ENCODE assay signal across 21 cellular contexts in the genomic region with DNA sequence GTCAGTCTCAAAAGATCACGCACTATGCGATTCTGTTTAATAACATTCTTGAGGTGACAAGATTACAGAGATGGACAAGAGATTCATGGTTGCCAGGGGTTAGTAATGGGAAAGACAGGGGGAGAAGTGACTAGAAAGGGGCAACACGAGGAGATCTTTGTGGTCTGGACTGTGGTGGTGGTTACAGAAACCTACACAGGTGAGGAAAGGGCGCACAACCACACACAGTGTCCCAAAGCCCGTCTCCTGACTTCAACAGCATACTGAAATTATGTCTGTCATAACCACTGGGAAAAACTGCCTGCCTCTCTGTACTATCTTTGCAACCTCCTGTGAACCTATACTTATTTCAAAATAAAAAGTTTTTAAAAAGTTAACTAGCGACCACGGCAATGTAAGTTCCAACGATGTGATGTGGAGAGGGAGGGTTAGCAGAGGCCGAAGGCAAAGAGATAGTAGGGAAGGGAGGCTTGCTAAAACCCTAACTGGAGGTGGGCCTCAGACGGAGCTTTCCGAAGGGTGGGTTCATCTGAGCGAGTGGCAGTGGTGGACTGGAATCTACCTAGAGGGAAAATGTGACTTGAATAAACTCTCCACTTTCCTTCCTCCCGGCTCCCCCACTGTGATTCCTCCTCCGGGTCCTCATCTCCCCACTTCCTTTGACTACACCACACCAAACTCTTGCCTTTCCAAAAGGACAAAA. TPM values are rescaled to one million over a fixed set of nuclear protein-coding genes. Genes with fewer than 3 reads are reported as not detected.
DNase-seq lines count a peak whose midpoint lies in the region; ATAC-seq and TF ChIP-seq lines count a peak whose summit lies in the region.
"Had no signal": no experiment of that assay in that cellular context is flagged by ENCODE, and none has a peak within 500 bp of the region (broad histone marks: within the 10 kb centered on the region; RNA-seq: fewer than 3 reads in every experiment).

No MANE protein-coding gene starts in this region.

- no peaks in the 10 kb centered on the region for H3K9me3 ChIP-seq in left ventricle myocardium inferior (replicated peaks)
- H3K9me3 ChIP-seq in osteoblast (ENCODE audit: low read depth, low read length) = no peaks in the 10 kb centered on the region
- H3K9me3 ChIP-seq: psoas muscle, SJSA1 had no signal

- H3K4me3 Mint-ChIP-seq in activated T-helper 17 cell treated with anti-CD3 and anti-CD28 coated beads, Interleukin-2, amount 50 U/mL, for 72 hours = peak overlapping the region; percentile 18
- H3K4me3 Mint-ChIP-seq: activated CD4-positive, alpha-beta memory T cell treated with anti-CD3 and anti-CD28 coated beads for 36 hours; activated naive CD8-positive, alpha-beta T cell treated with anti-CD3 and anti-CD28 coated beads, Interleukin-2, amount 10 ng/mL, durations not matched to agents 7 days and 5 days; CD4-positive, alpha-beta T cell; endodermal cell; neural crest cell had no signal

- no peaks in the 10 kb centered on the region for H3K9me3 Mint-ChIP-seq in activated T-helper 17 cell treated with anti-CD3 and anti-CD28 coated beads, Interleukin-2, amount 50 U/mL, for 72 hours
- H3K9me3 Mint-ChIP-seq: activated CD4-positive, alpha-beta memory T cell treated with anti-CD3 and anti-CD28 coated beads for 36 hours; activated naive CD8-positive, alpha-beta T cell treated with anti-CD3 and anti-CD28 coated beads, Interleukin-2, amount 10 ng/mL, durations not matched to agents 7 days and 5 days; CD4-positive, alpha-beta T cell; endodermal cell; neural crest cell had no signal

- H3K79me2 ChIP-seq in osteoblast (ENCODE audit: insufficient read depth, low read length) = peaks cover 88% of the 10 kb centered on the region

- no peak overlapping the region for H3K4me2 ChIP-seq in osteoblast (ENCODE audit: insufficient read depth, low read length)

- peaks cover 16% of the 10 kb centered on the region for H3K4me1 Mint-ChIP-seq in activated T-helper 17 cell treated with anti-CD3 and anti-CD28 coated beads, Interleukin-2, amount 50 U/mL, for 72 hours

- intact Hi-C loops in left ventricle myocardium inferior (cut with micrococcal nuclease) = no loop called here
- intact Hi-C loops in Right ventricle myocardium inferior (cut with DNase I) = loop anchor here (5.0 kb wide), 2 partner anchors 42 to 83 kb away; partner anchors contain the start of gene GNA12

- H3K36me3 ChIP-seq in left ventricle myocardium inferior (no peaks in the 10 kb centered on the region), osteoblast (ENCODE audit: insufficient read depth, low read length) (no peaks in the 10 kb centered on the region)
- H3K36me3 ChIP-seq: brain microvascular endothelial cell had no signal

- H3K27me3 Mint-ChIP-seq in activated T-helper 17 cell treated with anti-CD3 and anti-CD28 coated beads, Interleukin-2, amount 50 U/mL, for 72 hours = no peaks in the 10 kb centered on the region
- H3K27me3 Mint-ChIP-seq: activated CD4-positive, alpha-beta memory T cell treated with anti-CD3 and anti-CD28 coated beads for 36 hours; activated naive CD8-positive, alpha-beta T cell treated with anti-CD3 and anti-CD28 coated beads, Interleukin-2, amount 10 ng/mL, durations not matched to agents 7 days and 5 days; CD4-positive, alpha-beta T cell had no signal

- TF ChIP-seq CTCF in left ventricle myocardium inferior (IDR thresholded peaks at IDR 0.05; ENCODE audit: borderline replicate concordance) = no peak
- no peak for TF ChIP-seq CTCF in osteoblast (IDR thresholded peaks at IDR 0.05; ENCODE audit: extremely low read depth, low read depth, low read length)
- no peak for TF ChIP-seq CTCF in omental fat pad (IDR thresholded peaks at IDR 0.05)

- no peak for ATAC-seq in Right ventricle myocardium inferior
- peak; percentile 39 for ATAC-seq in activated T-helper 17 cell treated with anti-CD3 and anti-CD28 coated beads, Interleukin-2, amount 50 U/mL, for 72 hours (replicated peaks)
- ATAC-seq in omental fat pad (ENCODE audit: low FRiP score) = no peak
- no peak for ATAC-seq in GM19452 (IDR thresholded peaks at IDR 0.05; ENCODE audit: unreplicated experiment)
- ATAC-seq: psoas muscle had no signal

- DNase-seq in left ventricle myocardium inferior = no peak
- DNase-seq in Right ventricle myocardium inferior (ENCODE audit: missing footprints) = no peak
- peak; percentile 51 for DNase-seq in osteoblast (ENCODE audit: insufficient read length, low spot score, missing footprints)
- peak; percentile 22 for DNase-seq in ureter (ENCODE audit: low spot score)
- DNase-seq in omental fat pad (ENCODE audit: low spot score) = no peak
- no peak for DNase-seq in NCI-H526 (lab: John Stamatoyannopoulos, UW)
- DNase-seq: ACHN; activated CD4-positive, alpha-beta memory T cell treated with anti-CD3 and anti-CD28 coated beads for 36 hours; activated naive CD8-positive, alpha-beta T cell treated with anti-CD3 and anti-CD28 coated beads, Interleukin-2, amount 10 ng/mL, durations not matched to agents 7 days and 5 days; CD4-positive, alpha-beta T cell; endodermal cell; GM23248; NCI-H1694; NCI-H226; psoas muscle; stimulated activated CD4-positive, alpha-beta T cell treated with anti-CD3 and anti-CD28 coated beads, Interleukin-4, amount 100 ng/mL, for 24 hours had no signal

- peaks cover under 1% of the 10 kb centered on the region for H3K36me3 Mint-ChIP-seq in activated T-helper 17 cell treated with anti-CD3 and anti-CD28 coated beads, Interleukin-2, amount 50 U/mL, for 72 hours (ENCODE audit: low read depth)
- H3K36me3 Mint-ChIP-seq: activated CD4-positive, alpha-beta memory T cell treated with anti-CD3 and anti-CD28 coated beads for 36 hours; activated naive CD8-positive, alpha-beta T cell treated with anti-CD3 and anti-CD28 coated beads, Interleukin-2, amount 10 ng/mL, durations not matched to agents 7 days and 5 days had no signal

- H3K4me1 ChIP-seq in left ventricle myocardium inferior (peaks cover 86% of the 10 kb centered on the region), osteoblast (ENCODE audit: insufficient read depth, low read length) (peaks cover 46% of the 10 kb centered on the region)

- H3K27ac ChIP-seq in left ventricle myocardium inferior (replicated peaks) (peak overlapping the region; percentile 86), osteoblast (ENCODE audit: low read depth, low read length) (no peak overlapping the region)
- H3K27ac ChIP-seq: psoas muscle had no signal

- H3K4me3 ChIP-seq in left ventricle myocardium inferior (no peak overlapping the region), osteoblast (ENCODE audit: insufficient read depth, low read length) (no peak overlapping the region)
- H3K4me3 ChIP-seq: psoas muscle, SJSA1 had no signal

- H2AFZ ChIP-seq in osteoblast (ENCODE audit: low read length) = no peak overlapping the region
- H2AFZ ChIP-seq: GM23248 had no signal

- H3K27me3 ChIP-seq in left ventricle myocardium inferior (ENCODE audit: low read depth) = no peaks in the 10 kb centered on the region
- no peaks in the 10 kb centered on the region for H3K27me3 ChIP-seq in osteoblast (ENCODE audit: insufficient read depth, low read length)
- H3K27me3 ChIP-seq: brain microvascular endothelial cell, SJSA1 had no signal

- H3K27ac Mint-ChIP-seq in activated T-helper 17 cell treated with anti-CD3 and anti-CD28 coated beads, Interleukin-2, amount 50 U/mL, for 72 hours = peak overlapping the region; percentile 12
- H3K27ac Mint-ChIP-seq: activated CD4-positive, alpha-beta memory T cell treated with anti-CD3 and anti-CD28 coated beads for 36 hours; activated naive CD8-positive, alpha-beta T cell treated with anti-CD3 and anti-CD28 coated beads, Interleukin-2, amount 10 ng/mL, durations not matched to agents 7 days and 5 days; CD4-positive, alpha-beta T cell had no signal

- peaks cover 26% of the 10 kb centered on the region for H4K20me1 ChIP-seq in osteoblast (ENCODE audit: insufficient read depth, low read length)

RNA-seq across cellular contexts. Expression of gene GNA12, which starts 43.7 kb away (rescaled TPM):
- 43.0 TPM for total RNA-seq in left ventricle myocardium inferior
- total RNA-seq in Right ventricle myocardium inferior = 40.8 TPM
- total RNA-seq in activated T-helper 17 cell treated with anti-CD3 and anti-CD28 coated beads, Interleukin-2, amount 50 U/mL, for 72 hours = 10 to 100 TPM; 15.4 to 17.4 TPM
- 27.1 and 32.7 TPM in 2 replicates for total RNA-seq in osteoblast
- 41.8 TPM for total RNA-seq in ureter
- total RNA-seq in omental fat pad = 10 to 100 TPM; 26.3 to 54.8 (median 36.9) TPM

Comparison
In these comparisons a context has a peak if more than half of its experiments do, and no peak if none do; other contexts are left out.
1. DNase-seq: peak in osteoblast (single experiment) and ureter (single experiment); none in left ventricle myocardium inferior (single experiment), Right ventricle myocardium inferior (single experiment), omental fat pad (single experiment) and NCI-H526 (0 of 2).